13 cellular contexts compared by ENCODE assay signal in the genomic region with DNA sequence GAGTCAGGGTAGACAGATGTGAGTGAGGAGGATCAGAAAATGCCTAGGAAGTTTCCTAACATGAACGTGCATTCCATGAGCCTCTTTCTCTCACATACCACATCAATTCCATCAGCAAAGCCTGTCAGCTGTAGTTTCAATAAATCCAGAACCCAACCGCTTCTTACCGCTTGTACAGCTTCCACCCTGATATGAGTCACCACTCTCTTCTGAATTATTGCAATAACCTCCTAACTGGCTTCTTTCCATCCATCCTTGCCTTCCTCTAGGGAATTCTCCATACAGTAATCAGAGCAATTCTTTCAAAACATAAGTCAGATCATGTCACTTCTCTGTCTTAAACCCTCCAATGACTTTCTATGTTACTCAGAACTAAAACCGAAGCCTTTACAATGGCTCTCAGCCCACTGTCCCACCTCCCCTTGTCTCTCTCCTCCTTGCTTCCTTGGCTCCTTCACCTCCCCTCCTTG. TPM values are rescaled to one million over a fixed set of nuclear protein-coding genes. Genes with fewer than 3 reads are reported as not detected.
DNase-seq lines count a peak whose midpoint lies in the region; ATAC-seq and TF ChIP-seq lines count a peak whose summit lies in the region.
"Had no signal": no experiment of that assay in that cellular context is flagged by ENCODE, and none has a peak within 500 bp of the region (broad histone marks: within the 10 kb centered on the region; RNA-seq: fewer than 3 reads in every experiment).

No MANE protein-coding gene starts in this region.

- WGBS in IMR-90 (ENCODE audit: extremely low coverage in 2 of 2, insufficient read length in 1 of 2), 2 experiments = 0% methylated on average over 3 of the region's 4 CpGs; no CpG with 5 or more reads in 1 of the 2 experiments
- WGBS in body of pancreas, 2 donors = 60 to 67% methylated on average over 4 of the region's 4 CpGs
- 3% methylated on average over 4 of the region's 4 CpGs for WGBS in mesenchymal stem cell

- no peak overlapping the region for H3K56ac ChIP-seq in IMR-90 (ENCODE audit: extremely low read depth, insufficient read depth, low read length)

- POLR2A ChIA-PET in IMR-90 (lab: Charles Lee; ENCODE audit: unreplicated experiment) = no interaction called here
- POLR2A ChIA-PET in activated CD8-positive, alpha-beta T cell treated with anti-CD3 and anti-CD28 coated beads, Interleukin-2, amount 10 ng/mL, durations not matched to agents 7 days and 5 days (lab: Charles Lee) = no interaction called here

- BruUV-seq in IMR-90 (replicated peaks; lab: Mats Ljungman, UMichigan) = no TSS peak

- H3K9me3 ChIP-seq in IMR-90 (ENCODE audit: control insufficient read depth, insufficient read depth, low read length) (no peaks in the 10 kb centered on the region), body of pancreas (no peaks in the 10 kb centered on the region), mesenchymal stem cell (ENCODE audit: control insufficient read depth, low read length) (no peaks in the 10 kb centered on the region)
- H3K9me3 ChIP-seq: transverse colon had no signal

- no peak for TF ChIP-seq RAD21 in IMR-90 (IDR thresholded peaks at IDR 0.05; ENCODE audit: low read length)

- intact Hi-C loops in IMR-90 (cut with micrococcal nuclease) = loop anchor here (2.0 kb wide), 1 partner anchor 22 kb away; no protein-coding TSS in a partner anchor
- intact Hi-C loops in body of pancreas (cut with DNase I) = no loop called here

- DNase-seq in AG08396 (ENCODE audit: low spot score) = peak; percentile 72
- peak; percentile 99 for DNase-seq in IMR-90
- DNase-seq in body of pancreas = peak in 1 of 4 donors; percentile 23
- DNase-seq in mesenchymal stem cell = peak; percentile 97
- no peak for DNase-seq in activated CD8-positive, alpha-beta T cell treated with anti-CD3 and anti-CD28 coated beads, Interleukin-2, amount 10 ng/mL, durations not matched to agents 7 days and 5 days
- DNase-seq in stimulated activated CD4-positive, alpha-beta T cell treated with anti-CD3 and anti-CD28 coated beads, Interleukin-12 subunit alpha, Interleukin-12 subunit beta, amount 100 ng/mL, for 4 hours = no peak
- DNase-seq: activated CD4-positive, alpha-beta T cell treated with anti-CD3 and anti-CD28 coated beads, Interleukin-2, amount 10 ng/mL, durations not matched to agents 24 days and 14 days; DMS79 treated with DMSO at 0.1 percent for 48 hours; NCI-H526 treated with DMSO at 0.1 percent for 48 hours; transverse colon had no signal

- H2BK12ac ChIP-seq in mesenchymal stem cell (ENCODE audit: low read length in 2 of 2) = peak overlapping the region in 1 of 2 experiments; percentile 83

- H4K91ac ChIP-seq in IMR-90 (ENCODE audit: insufficient read depth, low read depth, low read length) (peak overlapping the region; percentile 90), mesenchymal stem cell (ENCODE audit: low read length) (peak overlapping the region; percentile 81)

- H3K4me1 Mint-ChIP-seq in activated CD8-positive, alpha-beta T cell treated with anti-CD3 and anti-CD28 coated beads, Interleukin-2, amount 10 ng/mL, durations not matched to agents 7 days and 5 days (ENCODE audit: low read depth) = peaks cover 2% of the 10 kb centered on the region

- H3K4ac ChIP-seq in IMR-90 (ENCODE audit: low read depth, low read length) (peak overlapping the region; percentile 90), mesenchymal stem cell (ENCODE audit: low read depth in 1 of 2, low read length in 2 of 2) (peak overlapping the region in 1 of 2 experiments; percentile 67)

- H3K9me3 Mint-ChIP-seq in activated CD8-positive, alpha-beta T cell treated with anti-CD3 and anti-CD28 coated beads, Interleukin-2, amount 10 ng/mL, durations not matched to agents 7 days and 5 days (ENCODE audit: insufficient read depth) = no peaks in the 10 kb centered on the region
- H3K9me3 Mint-ChIP-seq: activated CD4-positive, alpha-beta T cell treated with anti-CD3 and anti-CD28 coated beads, Interleukin-2, amount 10 ng/mL, durations not matched to agents 24 days and 14 days had no signal

- peak overlapping the region; percentile 55 for H3K23ac ChIP-seq in IMR-90 (ENCODE audit: low read depth, low read length)
- H3K23ac ChIP-seq in mesenchymal stem cell (ENCODE audit: low read length in 2 of 2) = no peak overlapping the region

- H2AK9ac ChIP-seq in IMR-90 (replicated peaks; ENCODE audit: low read depth, low read length, poor library complexity) = peak overlapping the region; percentile 56

- H2AFZ ChIP-seq in IMR-90 (replicated peaks; ENCODE audit: low read length, poor library complexity) = no peak overlapping the region
- no peak overlapping the region for H2AFZ ChIP-seq in mesenchymal stem cell (ENCODE audit: low read depth, low read length)

- H3K18ac ChIP-seq in IMR-90 (ENCODE audit: low read depth, low read length) = peak overlapping the region; percentile 93
- H3K18ac ChIP-seq in mesenchymal stem cell (ENCODE audit: low read depth in 1 of 2, low read length in 2 of 2) = peak overlapping the region; percentile 85 to 88

- H4K8ac ChIP-seq in IMR-90 (ENCODE audit: low read depth in 2 of 2, low read length in 2 of 2) (peak overlapping the region; percentile 8 to 76), mesenchymal stem cell (ENCODE audit: low read length) (peak overlapping the region; percentile 55)

- no peaks in the 10 kb centered on the region for H3K36me3 Mint-ChIP-seq in activated CD8-positive, alpha-beta T cell treated with anti-CD3 and anti-CD28 coated beads, Interleukin-2, amount 10 ng/mL, durations not matched to agents 7 days and 5 days (ENCODE audit: low read depth)

- peak overlapping the region; percentile 51 for H3K4me2 ChIP-seq in IMR-90 (ENCODE audit: low read depth, low read length)
- H3K4me2 ChIP-seq in mesenchymal stem cell (ENCODE audit: low read length, poor library complexity, severe bottlenecking) = no peak overlapping the region

- peak overlapping the region; percentile 94 for H2AK5ac ChIP-seq in IMR-90 (ENCODE audit: low read depth, low read length)
- H2AK5ac ChIP-seq in mesenchymal stem cell (ENCODE audit: low read length, severe bottlenecking) = peak overlapping the region; percentile 97

- H2BK120ac ChIP-seq in IMR-90 (ENCODE audit: low read depth, low read length) (peak overlapping the region; percentile 94), mesenchymal stem cell (ENCODE audit: low read depth, low read length) (no peak overlapping the region)

- no peak overlapping the region for H3K4me3 Mint-ChIP-seq in activated CD8-positive, alpha-beta T cell treated with anti-CD3 and anti-CD28 coated beads, Interleukin-2, amount 10 ng/mL, durations not matched to agents 7 days and 5 days
- H3K4me3 Mint-ChIP-seq: activated CD4-positive, alpha-beta T cell treated with anti-CD3 and anti-CD28 coated beads, Interleukin-2, amount 10 ng/mL, durations not matched to agents 24 days and 14 days had no signal

- in situ Hi-C loops in IMR-90 (cut with MboI; ENCODE audit: low sequenced_read_pairs) = loop anchor here (25.0 kb wide), 1 partner anchor 388 kb away; no protein-coding TSS in a partner anchor

- H2BK15ac ChIP-seq in IMR-90 (ENCODE audit: low read depth, low read length) (peak overlapping the region; percentile 35; the same call in 2 of the 3 replicates), mesenchymal stem cell (ENCODE audit: low read depth, poor library complexity, severe bottlenecking) (no peak overlapping the region)

- H3K9ac ChIP-seq in IMR-90 (ENCODE audit: low read depth, low read length) = no peak overlapping the region
- peak overlapping the region; percentile 48 for H3K9ac ChIP-seq in mesenchymal stem cell (ENCODE audit: low read length)

- TF ChIP-seq POLR2A in IMR-90 (IDR thresholded peaks at IDR 0.05; ENCODE audit: low read depth, low read length) = no peak
- no peak for TF ChIP-seq POLR2A in body of pancreas (IDR thresholded peaks at IDR 0.05)

- peaks cover 30% of the 10 kb centered on the region for H3K4me1 ChIP-seq in IMR-90 (ENCODE audit: control insufficient read depth, insufficient read depth, low read length)
- H3K4me1 ChIP-seq in body of pancreas = no peaks in the 10 kb centered on the region
- peaks cover 4% of the 10 kb centered on the region for H3K4me1 ChIP-seq in mesenchymal stem cell (ENCODE audit: control insufficient read depth, insufficient read depth, low read depth, low read length)

- H3K79me1 ChIP-seq in IMR-90 (ENCODE audit: low read depth in 1 of 2, low read length in 2 of 2) (peaks cover 3 to 17% of the 10 kb centered on the region in 2 experiments; a peak in 3 of 4 replicates), mesenchymal stem cell (replicated peaks; ENCODE audit: low read length, poor library complexity, severe bottlenecking) (no peaks in the 10 kb centered on the region)

- peak overlapping the region; percentile 94 for H4K5ac ChIP-seq in IMR-90 (ENCODE audit: low read depth, low read length)

- no peak overlapping the region for H3K27ac Mint-ChIP-seq in activated CD8-positive, alpha-beta T cell treated with anti-CD3 and anti-CD28 coated beads, Interleukin-2, amount 10 ng/mL, durations not matched to agents 7 days and 5 days
- H3K27ac Mint-ChIP-seq: activated CD4-positive, alpha-beta T cell treated with anti-CD3 and anti-CD28 coated beads, Interleukin-2, amount 10 ng/mL, durations not matched to agents 24 days and 14 days had no signal

- peaks cover 16% of the 10 kb centered on the region for H3K9me1 ChIP-seq in IMR-90 (ENCODE audit: insufficient read depth, low read length)

- CTCF ChIA-PET in IMR-90 (lab: Yijun Ruan, JAX) = no interaction called here
- CTCF ChIA-PET in activated CD8-positive, alpha-beta T cell treated with anti-CD3 and anti-CD28 coated beads, Interleukin-2, amount 10 ng/mL, durations not matched to agents 7 days and 5 days (lab: Charles Lee) = no interaction called here

- H3K14ac ChIP-seq in IMR-90 (replicated peaks; ENCODE audit: low read depth, low read length) = peak overlapping the region; percentile 32
- peak overlapping the region in 1 of 2 experiments; percentile 65 for H3K14ac ChIP-seq in mesenchymal stem cell (ENCODE audit: low read length in 2 of 2)

- H2BK5ac ChIP-seq in IMR-90 (ENCODE audit: low read depth, low read length, poor library complexity, severe bottlenecking) = peak overlapping the region; percentile 97
- H2BK5ac ChIP-seq in mesenchymal stem cell (ENCODE audit: low read depth, low read length, poor library complexity, severe bottlenecking) = no peak overlapping the region

- H3K27me3 ChIP-seq in IMR-90 (ENCODE audit: control insufficient read depth, insufficient read depth, low read length) = no peaks in the 10 kb centered on the region
- H3K27me3 ChIP-seq in body of pancreas = no peaks in the 10 kb centered on the region
- H3K27me3 ChIP-seq in mesenchymal stem cell (ENCODE audit: control insufficient read depth in 1 of 2, insufficient read depth in 1 of 2, low read length in 2 of 2) = no peaks in the 10 kb centered on the region
- H3K27me3 ChIP-seq: cardiac muscle cell, transverse colon had no signal

- TF ChIP-seq CTCF in IMR-90 (conservative IDR thresholded peaks at IDR 0.05; ENCODE audit: low read depth, low read length) (no peak), body of pancreas (IDR thresholded peaks at IDR 0.05) (no peak)

- ATAC-seq in IMR-90 (ENCODE audit: low read depth) = peak; percentile 81
- peak; percentile 56 for ATAC-seq in body of pancreas
- ATAC-seq in HG03135 (IDR thresholded peaks at IDR 0.05; ENCODE audit: unreplicated experiment) = no peak
- no peak for ATAC-seq in activated CD8-positive, alpha-beta T cell treated with anti-CD3 and anti-CD28 coated beads, Interleukin-2, amount 10 ng/mL, durations not matched to agents 7 days and 5 days
- no peak for ATAC-seq in HG03565 (IDR thresholded peaks at IDR 0.05; ENCODE audit: unreplicated experiment)

- H3K4me3 ChIP-seq in IMR-90 (ENCODE audit: insufficient read depth, low read depth, low read length) = no peak overlapping the region
- no peak overlapping the region for H3K4me3 ChIP-seq in body of pancreas
- H3K4me3 ChIP-seq in mesenchymal stem cell (ENCODE audit: insufficient read depth in 1 of 2, low read depth in 1 of 2, low read length in 2 of 2) = peak overlapping the region in 1 of 2 experiments; percentile 22
- H3K4me3 ChIP-seq: cardiac muscle cell, transverse colon had no signal

- no peaks in the 10 kb centered on the region for H4K20me1 ChIP-seq in IMR-90 (ENCODE audit: insufficient read depth, low read length)

- H3K36me3 ChIP-seq in IMR-90 (ENCODE audit: control insufficient read depth, insufficient read depth, low read length) = no peaks in the 10 kb centered on the region
- no peaks in the 10 kb centered on the region for H3K36me3 ChIP-seq in body of pancreas (replicated peaks in 1 of 2; ENCODE audit: insufficient read depth in 1 of 2, low read depth in 2 of 2)
- H3K36me3 ChIP-seq in mesenchymal stem cell (ENCODE audit: control insufficient read depth in 1 of 2, insufficient read depth in 2 of 2, low read depth in 1 of 2, low read length in 2 of 2) = no peaks in the 10 kb centered on the region
- H3K36me3 ChIP-seq: cardiac muscle cell, transverse colon had no signal

- peaks cover 26% of the 10 kb centered on the region for H3K27me3 Mint-ChIP-seq in activated CD8-positive, alpha-beta T cell treated with anti-CD3 and anti-CD28 coated beads, Interleukin-2, amount 10 ng/mL, durations not matched to agents 7 days and 5 days (ENCODE audit: low read depth)

- H2BK20ac ChIP-seq in IMR-90 (ENCODE audit: low read depth, low read length) = peak overlapping the region; percentile 89

- dilution Hi-C loops in IMR-90 (cut with HindIII; ENCODE audit: low sequenced_read_pairs, unreplicated experiment) = no loop called here

- H3K27ac ChIP-seq in IMR-90 (ENCODE audit: insufficient read depth, low read length) (peak overlapping the region; percentile 94), body of pancreas (no peak overlapping the region), mesenchymal stem cell (ENCODE audit: low read length, poor library complexity, severe bottlenecking) (peak overlapping the region; percentile 95)
- H3K27ac ChIP-seq: cardiac muscle cell, transverse colon had no signal

RNA-seq across cellular contexts. Expression of a gene that starts 8.1 kb away (rescaled TPM):
- total RNA-seq in IMR-90 (2012; rRNA removed) = 126 and 127 TPM in 2 replicates
- polyA plus RNA-seq in IMR-90 (2012; rRNA removed) = 123 and 148 TPM in 2 replicates
- polyA plus RNA-seq in IMR-90 (2012; cell fraction: cytosol; rRNA removed) = 48.2 and 80.7 TPM in 2 replicates
- polyA plus RNA-seq in IMR-90 (2012; cell fraction: nucleus; rRNA removed; ENCODE audit: low replicate concordance) = 20.9 and 67.7 TPM in 2 replicates
- 10 to 100 TPM; 47.1 to 50.6 TPM for total RNA-seq in body of pancreas
- polyA plus RNA-seq in mesenchymal stem cell (2013, experiment 1 of 2) = 125 TPM
- 130 TPM for polyA plus RNA-seq in mesenchymal stem cell (2013, experiment 2 of 2)
- 100 to 1,000 TPM; 104 to 106 TPM for total RNA-seq in activated CD8-positive, alpha-beta T cell treated with anti-CD3 and anti-CD28 coated beads, Interleukin-2, amount 10 ng/mL, durations not matched to agents 7 days and 5 days

Comparison
In these comparisons a context has a peak if more than half of its experiments do, and no peak if none do; other contexts are left out.
1. DNase-seq: peak in AG08396 (single experiment), IMR-90 (single experiment) and mesenchymal stem cell (single experiment); none in activated CD8-positive, alpha-beta T cell treated with anti-CD3 and anti-CD28 coated beads, Interleukin-2, amount 10 ng/mL, durations not matched to agents 7 days and 5 days (single experiment) and stimulated activated CD4-positive, alpha-beta T cell treated with anti-CD3 and anti-CD28 coated beads, Interleukin-12 subunit alpha, Interleukin-12 subunit beta, amount 100 ng/mL, for 4 hours (single experiment).
2. ATAC-seq: peak in IMR-90 (single experiment) and body of pancreas (single experiment); none in HG03135 (single experiment), activated CD8-positive, alpha-beta T cell treated with anti-CD3 and anti-CD28 coated beads, Interleukin-2, amount 10 ng/mL, durations not matched to agents 7 days and 5 days (single experiment) and HG03565 (single experiment).
3. H3K27ac ChIP-seq: peak in IMR-90 (single experiment) and mesenchymal stem cell (single experiment); none in body of pancreas (0 of 4).